In genomic region chr3:24923565-24923964, GRCh38 we compare ENCODE assay signal across 15 cellular contexts.
"Had no signal": no experiment of that assay in that cellular context is flagged by ENCODE, and none has a peak within 500 bp of the region (broad histone marks: within the 10 kb centered on the region; RNA-seq: fewer than 3 reads in every experiment).

No MANE protein-coding gene starts in this region.

- H3K4me3 ChIP-seq: esophagus squamous epithelium, lung, thoracic aorta had no signal

- H3K36me3 ChIP-seq: esophagus squamous epithelium, thoracic aorta had no signal

- H3K9me3 ChIP-seq: esophagus squamous epithelium, thoracic aorta had no signal

- ATAC-seq: activated CD8-positive, alpha-beta memory T cell treated with anti-CD3 and anti-CD28 coated beads, Interleukin-2, amount 10 ng/mL, durations not matched to agents 7 days and 5 days; left cardiac atrium; stimulated activated naive B cell treated with anti-CD40 and anti-IgM and Interleukin-4, amounts not matched to agents 10 μg/mL and 1 μg/mL and 100 μg/mL, for 72 hours had no signal

- DNase-seq: activated B cell treated with CpG ODN at 0.5 μM for 24 hours; activated CD4-positive, alpha-beta memory T cell treated with anti-CD3 and anti-CD28 coated beads, Interleukin-2, amount 10 ng/mL, durations not matched to agents 7 days and 5 days; activated CD4-positive, alpha-beta T cell treated with anti-CD3 and anti-CD28 coated beads for 4 hours; activated CD8-positive, alpha-beta memory T cell treated with anti-CD3 and anti-CD28 coated beads, Interleukin-2, amount 10 ng/mL, durations not matched to agents 7 days and 5 days; activated naive CD4-positive, alpha-beta T cell; activated naive CD8-positive, alpha-beta T cell treated with anti-CD3 and anti-CD28 coated beads for 36 hours; amniotic stem cell; effector CD4-positive, alpha-beta T cell; esophagus squamous epithelium; left cardiac atrium; midbrain; nephron progenitor cell; stimulated activated naive B cell treated with anti-CD40 and anti-IgM and Interleukin-4, amounts not matched to agents 10 μg/mL and 1 μg/mL and 100 μg/mL, for 72 hours had no signal

- H3K27ac ChIP-seq: esophagus squamous epithelium, thoracic aorta had no signal
